ENCODE assay signal across 1 cellular context in the genomic region with DNA sequence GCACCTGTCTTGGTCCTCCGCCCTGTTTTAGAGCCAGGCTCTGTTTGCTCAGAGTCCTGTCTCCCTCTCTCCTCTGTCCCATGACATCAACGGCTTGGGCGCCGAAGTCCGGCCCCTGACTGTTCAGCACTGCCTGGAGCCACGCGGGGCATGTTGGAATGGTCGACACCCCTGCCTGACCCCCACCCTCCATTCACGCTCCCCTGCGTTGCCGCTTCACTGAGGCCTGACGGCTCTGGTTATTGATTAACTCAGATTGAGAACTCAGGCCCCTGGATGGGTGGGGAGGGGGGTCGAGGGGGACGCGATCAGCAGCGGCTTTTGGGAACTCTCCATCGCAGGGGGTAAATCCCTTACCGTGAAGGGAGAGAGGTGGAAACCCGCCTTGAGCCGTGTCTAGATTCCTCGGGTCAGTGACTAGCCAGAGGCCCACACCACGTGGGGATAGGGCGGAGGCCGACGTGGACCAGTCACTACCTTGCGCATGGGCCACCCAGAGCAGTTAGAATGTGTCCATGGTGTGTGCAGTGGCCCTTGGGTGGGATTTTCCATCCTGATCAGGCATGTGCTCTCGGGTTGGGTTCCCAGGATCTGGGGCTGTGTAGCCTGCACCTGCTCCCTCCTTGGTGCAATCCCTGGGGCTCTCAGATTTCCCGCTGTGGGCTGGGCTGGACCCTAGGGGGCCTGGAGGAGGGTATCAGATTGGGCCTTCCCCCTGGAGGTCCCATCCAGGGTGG.
TF ChIP-seq lines count a peak whose summit lies in the region.

No MANE protein-coding gene starts in this region.

TF ChIP-seq in HCT116, 20 proteins besides CTCF, POLR2A, EP300 and RAD21:
- TF ChIP-seq SRF (IDR thresholded peaks at IDR 0.05; ENCODE audit: low read depth) (no peak), ZBTB33 (IDR thresholded peaks at IDR 0.05; ENCODE audit: extremely low read depth, insufficient replicate concordance, low read length) (no peak), ELF1 (IDR thresholded peaks at IDR 0.05; ENCODE audit: borderline replicate concordance, low read depth) (no peak)
